Comparison of ENCODE assay signal across 24 cellular contexts in the genomic region with DNA sequence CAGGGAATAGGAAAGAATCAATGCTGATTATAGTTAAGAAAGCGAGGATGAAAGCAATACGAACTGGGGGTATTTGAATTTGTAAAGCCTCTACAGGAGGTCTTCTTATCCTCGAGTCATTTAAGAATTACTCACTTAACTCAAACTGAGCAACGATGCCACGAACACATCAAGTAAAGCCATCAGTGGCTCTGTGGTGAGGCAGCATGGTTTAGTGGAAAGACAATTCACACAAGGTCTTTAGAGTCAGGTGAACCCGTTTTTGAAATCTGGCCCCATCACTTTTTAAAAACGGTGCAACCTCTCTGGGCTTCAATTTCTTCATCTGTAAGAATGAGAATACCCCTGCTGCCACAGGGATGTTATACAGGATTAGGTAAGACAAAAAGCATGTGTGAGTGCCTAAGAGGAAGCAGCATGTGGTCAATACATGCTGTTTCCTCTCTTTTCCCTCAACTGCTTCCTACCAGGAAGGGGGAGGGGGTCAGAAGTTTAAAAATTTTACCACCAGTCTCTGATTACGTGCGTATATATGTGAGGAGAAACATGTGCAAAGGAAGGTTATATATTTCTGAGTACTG.
A peak's percentile ranks its signal among the peaks of the same experiment; 100 is the strongest.
DNase-seq lines count a peak whose midpoint lies in the region; TF ChIP-seq lines count a peak whose summit lies in the region.
"Had no signal": no experiment of that assay in that cellular context is flagged by ENCODE, and none has a peak within 500 bp of the region (broad histone marks: within the 10 kb centered on the region; RNA-seq: fewer than 3 reads in every experiment).

No MANE protein-coding gene starts in this region.

- CTCF ChIA-PET in A673 (lab: Charles Lee) (interaction anchor here (1.5 kb wide), 1 partner anchor 16 kb away, joined by 3 read pairs; no protein-coding TSS in a partner anchor), HEK293 (lab: Yijun Ruan, JAX) (interaction anchor here (0.6 to 1.4 kb wide), 4 partner anchors 9 to 271 kb away, joined by 3 to 6 read pairs (median 3); no protein-coding TSS in a partner anchor)

- POLR2A ChIA-PET in A673 (lab: Charles Lee; ENCODE audit: low non-redundant PET) (no interaction called here), HEK293 (lab: Yijun Ruan, JAX) (no interaction called here)

- no peaks in the 10 kb centered on the region for H3K9me3 ChIP-seq in A673 (ENCODE audit: low read depth, low read length, poor library complexity, severe bottlenecking)
- no peaks in the 10 kb centered on the region for H3K9me3 ChIP-seq in HEK293 (ENCODE audit: control insufficient read depth, insufficient read depth, low read depth, low read length)
- no peaks in the 10 kb centered on the region for H3K9me3 ChIP-seq in left ventricle myocardium inferior (replicated peaks)
- H3K9me3 ChIP-seq: ovary, right atrium auricular region, stomach, transverse colon had no signal

- intact Hi-C loops in A673 (cut with micrococcal nuclease; ENCODE audit: unreplicated experiment) (no loop called here), left ventricle myocardium inferior (cut with micrococcal nuclease) (no loop called here)
- intact Hi-C loops in activated CD4-positive, alpha-beta T cell treated with anti-CD3 and anti-CD28 coated beads, Interleukin-2, amount 10 ng/mL, durations not matched to agents 24 days and 14 days (cut with micrococcal nuclease) = no loop called here

- H3K27me3 ChIP-seq in A673 (replicated peaks; ENCODE audit: insufficient read depth, low read depth, low read length, poor library complexity) = no peaks in the 10 kb centered on the region
- H3K27me3 ChIP-seq in left ventricle myocardium inferior (ENCODE audit: low read depth) = no peaks in the 10 kb centered on the region
- H3K27me3 ChIP-seq: ovary, right atrium auricular region, stomach, transverse colon had no signal

- peaks cover 19% of the 10 kb centered on the region for H3K4me1 ChIP-seq in A673 (ENCODE audit: insufficient read depth, low read length, poor library complexity, severe bottlenecking)
- H3K4me1 ChIP-seq in HEK293 (ENCODE audit: control insufficient read depth, insufficient read depth, low read length) = no peaks in the 10 kb centered on the region; the same call in 1 of the 2 replicates
- H3K4me1 ChIP-seq in left ventricle myocardium inferior = no peaks in the 10 kb centered on the region
- H3K4me1 ChIP-seq: right atrium auricular region, stomach, transverse colon had no signal

- H3K36me3 ChIP-seq in A673 (ENCODE audit: insufficient read depth, low read length, poor library complexity, severe bottlenecking) (no peaks in the 10 kb centered on the region), HEK293 (ENCODE audit: control insufficient read depth in 2 of 2, insufficient read depth in 1 of 2, low read length in 2 of 2) (no peaks in the 10 kb centered on the region), left ventricle myocardium inferior (no peaks in the 10 kb centered on the region)
- H3K36me3 ChIP-seq: ovary, right atrium auricular region, stomach, transverse colon, WERI-Rb-1 had no signal

- TF ChIP-seq CTCF in A673 (conservative IDR thresholded peaks at IDR 0.05; ENCODE audit: low read depth, low read length) (no peak), HEK293 (tag by site-specific recombination; IDR thresholded peaks at IDR 0.05) (no peak), left ventricle myocardium inferior (IDR thresholded peaks at IDR 0.05; ENCODE audit: borderline replicate concordance) (no peak), GM10266 (IDR thresholded peaks at IDR 0.05; ENCODE audit: control insufficient read depth, insufficient read depth, low read depth, missing control alignments) (no peak)

- no peak overlapping the region for H3K4me3 Mint-ChIP-seq in activated CD4-positive, alpha-beta T cell treated with anti-CD3 and anti-CD28 coated beads, Interleukin-2, amount 10 ng/mL, durations not matched to agents 24 days and 14 days
- H3K4me3 Mint-ChIP-seq: activated naive CD8-positive, alpha-beta T cell treated with anti-CD3 and anti-CD28 coated beads, Interleukin-2, amount 50 U/mL, for 24 hours; naive thymus-derived CD4-positive, alpha-beta T cell; T-helper 2 cell treated with Interferon-gamma antibody and Interleukin-4, amounts not matched to agents 5 μg/mL and 100 μg/mL, for 36 hours had no signal

- H3K4me3 ChIP-seq in A673 (ENCODE audit: low read depth, low read length, poor library complexity, severe bottlenecking) (no peak overlapping the region), HEK293 (ENCODE audit: low read depth, low read length) (no peak overlapping the region), left ventricle myocardium inferior (no peak overlapping the region)
- H3K4me3 ChIP-seq: ovary, right atrium auricular region, stomach, transverse colon had no signal

- H3K27me3 Mint-ChIP-seq in activated CD4-positive, alpha-beta T cell treated with anti-CD3 and anti-CD28 coated beads, Interleukin-2, amount 10 ng/mL, durations not matched to agents 24 days and 14 days = peaks cover 1% of the 10 kb centered on the region
- H3K27me3 Mint-ChIP-seq: activated naive CD8-positive, alpha-beta T cell treated with anti-CD3 and anti-CD28 coated beads, Interleukin-2, amount 50 U/mL, for 24 hours; naive thymus-derived CD4-positive, alpha-beta T cell had no signal

- no TSS peak for BruUV-seq in A673 (replicated peaks; lab: Mats Ljungman, UMichigan)

- peaks cover 7% of the 10 kb centered on the region for H3K9me3 Mint-ChIP-seq in activated CD4-positive, alpha-beta T cell treated with anti-CD3 and anti-CD28 coated beads, Interleukin-2, amount 10 ng/mL, durations not matched to agents 24 days and 14 days
- H3K9me3 Mint-ChIP-seq: activated naive CD8-positive, alpha-beta T cell treated with anti-CD3 and anti-CD28 coated beads, Interleukin-2, amount 50 U/mL, for 24 hours; brain had no signal

- DNase-seq in A673 (ENCODE audit: low spot score) (peak; percentile 59), SKM-1 (lab: John Stamatoyannopoulos, UW; ENCODE audit: unreplicated experiment) (peak; percentile 18), iPS DF 4.7 (ENCODE audit: extremely low read depth, low spot score) (peak; percentile 41), DMS153 treated with DMSO at 0.1 percent for 48 hours (lab: John Stamatoyannopoulos, UW; ENCODE audit: unreplicated experiment) (no peak), left ventricle myocardium inferior (no peak), GM10266 (ENCODE audit: extremely low spot score) (no peak)
- no peak for DNase-seq in activated CD4-positive, alpha-beta T cell treated with anti-CD3 and anti-CD28 coated beads, Interleukin-2, amount 10 ng/mL, durations not matched to agents 24 days and 14 days
- DNase-seq: activated gamma-delta T cell; activated naive CD8-positive, alpha-beta T cell treated with anti-CD3 and anti-CD28 coated beads, Interleukin-2, amount 50 U/mL, for 24 hours; C1 segment of cervical spinal cord; left colon; naive thymus-derived CD4-positive, alpha-beta T cell; NCI-H1048; NCI-H187; NCI-H345; ovary; stomach; transverse colon; WERI-Rb-1 had no signal

- peaks cover 1% of the 10 kb centered on the region for H3K36me3 Mint-ChIP-seq in activated CD4-positive, alpha-beta T cell treated with anti-CD3 and anti-CD28 coated beads, Interleukin-2, amount 10 ng/mL, durations not matched to agents 24 days and 14 days (ENCODE audit: low read depth)
- H3K36me3 Mint-ChIP-seq: brain had no signal

- H3K4me1 Mint-ChIP-seq in activated CD4-positive, alpha-beta T cell treated with anti-CD3 and anti-CD28 coated beads, Interleukin-2, amount 10 ng/mL, durations not matched to agents 24 days and 14 days = peaks cover 2% of the 10 kb centered on the region

- H3K27ac ChIP-seq in A673 (ENCODE audit: low read depth, low read length, poor library complexity, severe bottlenecking) (no peak overlapping the region), HEK293 (ENCODE audit: extremely low read depth, low read depth, low read length) (no peak overlapping the region), left ventricle myocardium inferior (replicated peaks) (no peak overlapping the region)
- H3K27ac ChIP-seq: KMS-11, ovary, right atrium auricular region, stomach, transverse colon, WERI-Rb-1 had no signal

- H3K27ac Mint-ChIP-seq in activated CD4-positive, alpha-beta T cell treated with anti-CD3 and anti-CD28 coated beads, Interleukin-2, amount 10 ng/mL, durations not matched to agents 24 days and 14 days = no peak overlapping the region
- H3K27ac Mint-ChIP-seq: activated naive CD8-positive, alpha-beta T cell treated with anti-CD3 and anti-CD28 coated beads, Interleukin-2, amount 50 U/mL, for 24 hours; naive thymus-derived CD4-positive, alpha-beta T cell; T-helper 2 cell treated with Interferon-gamma antibody and Interleukin-4, amounts not matched to agents 5 μg/mL and 100 μg/mL, for 36 hours had no signal

TF ChIP-seq in HEK293, 187 proteins besides CTCF, POLR2A, EP300 and RAD21:
- TF ChIP-seq ZIC2 (tag by site-specific recombination; IDR thresholded peaks at IDR 0.05) (peak; percentile 85; the same call in 1 of the 2 replicates), ELK4 (IDR thresholded peaks at IDR 0.05; ENCODE audit: borderline replicate concordance, low read depth, low read length) (no peak)

Comparison
In these comparisons a context has a peak if more than half of its experiments do, and no peak if none do; other contexts are left out.
1. DNase-seq: peak in A673 (single experiment), SKM-1 (single experiment) and iPS DF 4.7 (single experiment); none in DMS153 treated with DMSO at 0.1 percent for 48 hours (single experiment), left ventricle myocardium inferior (single experiment), GM10266 (single experiment) and activated CD4-positive, alpha-beta T cell treated with anti-CD3 and anti-CD28 coated beads, Interleukin-2, amount 10 ng/mL, durations not matched to agents 24 days and 14 days (single experiment).